ENCODE assay signal across 25 cellular contexts in genomic region chr14:92938890-92939671, GRCh38. TPM values are rescaled to one million over a fixed set of nuclear protein-coding genes. Genes with fewer than 3 reads are reported as not detected.
"Had no signal": no experiment of that assay in that cellular context is flagged by ENCODE, and none has a peak within 500 bp of the region (broad histone marks: within the 10 kb centered on the region; RNA-seq: fewer than 3 reads in every experiment).

No MANE protein-coding gene starts in this region.

- H3K27me3 Mint-ChIP-seq: activated CD4-positive, alpha-beta T cell treated with anti-CD3 and anti-CD28 coated beads for 36 hours; activated CD8-positive, alpha-beta T cell treated with anti-CD3 and anti-CD28 coated beads for 36 hours; brain had no signal

- H3K27ac ChIP-seq: adrenal gland had no signal

- H3K4me3 ChIP-seq: adrenal gland had no signal

- H3K36me3 ChIP-seq: adrenal gland had no signal

- H3K4me1 ChIP-seq: adrenal gland had no signal

- H3K4me1 Mint-ChIP-seq: activated CD4-positive, alpha-beta T cell treated with anti-CD3 and anti-CD28 coated beads for 36 hours; brain had no signal

- H3K4me3 Mint-ChIP-seq: activated CD4-positive, alpha-beta T cell treated with anti-CD3 and anti-CD28 coated beads for 36 hours; activated CD8-positive, alpha-beta T cell treated with anti-CD3 and anti-CD28 coated beads for 36 hours; activated naive CD4-positive, alpha-beta T cell treated with anti-CD3 and anti-CD28 coated beads for 36 hours; brain; T-helper 2 cell treated with Interferon-gamma antibody and Interleukin-4, amounts not matched to agents 5 μg/mL and 100 μg/mL, for 36 hours had no signal

- DNase-seq: activated CD4-positive, alpha-beta T cell treated with anti-CD3 and anti-CD28 coated beads for 36 hours; activated CD4-positive, alpha-beta T cell treated with anti-CD3 and anti-CD28 coated beads, Interleukin-2, amount 50 U/mL, for 1 hour; activated CD8-positive, alpha-beta T cell treated with anti-CD3 and anti-CD28 coated beads for 36 hours; activated gamma-delta T cell; activated naive CD4-positive, alpha-beta T cell treated with anti-CD3 and anti-CD28 coated beads for 36 hours; activated T-cell treated with anti-CD3 and anti-CD28 coated beads, Interleukin-2, amount 50 U/mL, for 1 hour; adrenal gland; cerebellar nuclear complex; Karpas-422; KBM-7; NCI-H1105; NCI-H1417 treated with DMSO at 0.1 percent for 48 hours; NCI-H2081; NCI-H2227 treated with DMSO at 0.1 percent for 48 hours; NCI-H446 treated with DMSO at 0.1 percent for 48 hours; NCI-H82; SIG-M5 had no signal

- H3K9me3 ChIP-seq: adrenal gland had no signal

- H3K27me3 ChIP-seq: adrenal gland had no signal

- H3K27ac Mint-ChIP-seq: activated CD4-positive, alpha-beta T cell treated with anti-CD3 and anti-CD28 coated beads for 36 hours; activated CD8-positive, alpha-beta T cell treated with anti-CD3 and anti-CD28 coated beads for 36 hours; activated naive CD4-positive, alpha-beta T cell treated with anti-CD3 and anti-CD28 coated beads for 36 hours; activated T-helper 2 cell treated with anti-CD3 and anti-CD28 coated beads, Interferon-gamma antibody, Interleukin-2, Interleukin-4, amounts not matched to agents 10 μg/mL and 5 μg/mL and 100 μg/mL, durations not matched to agents 14 hours and 24 hours and 36 hours; T-helper 2 cell treated with Interferon-gamma antibody and Interleukin-4, amounts not matched to agents 5 μg/mL and 100 μg/mL, for 36 hours had no signal

- H3K36me3 Mint-ChIP-seq: activated naive CD4-positive, alpha-beta T cell treated with anti-CD3 and anti-CD28 coated beads, Interleukin-2, amount 50 U/mL, for 72 hours; brain had no signal

- H3K9me3 Mint-ChIP-seq: activated CD8-positive, alpha-beta T cell treated with anti-CD3 and anti-CD28 coated beads for 36 hours; activated naive CD4-positive, alpha-beta T cell treated with anti-CD3 and anti-CD28 coated beads for 36 hours; activated naive CD4-positive, alpha-beta T cell treated with anti-CD3 and anti-CD28 coated beads, Interleukin-2, amount 50 U/mL, for 72 hours; activated T-helper 2 cell treated with anti-CD3 and anti-CD28 coated beads, Interferon-gamma antibody, Interleukin-2, Interleukin-4, amounts not matched to agents 10 μg/mL and 5 μg/mL and 100 μg/mL, durations not matched to agents 14 hours and 24 hours and 36 hours; brain; T-helper 2 cell treated with Interferon-gamma antibody and Interleukin-4, amounts not matched to agents 5 μg/mL and 100 μg/mL, for 36 hours had no signal

RNA-seq across cellular contexts. Expression of gene CHGA, which starts 16.1 kb away (rescaled TPM):
- total RNA-seq: activated CD4-positive, alpha-beta T cell treated with anti-CD3 and anti-CD28 coated beads for 36 hours; activated CD8-positive, alpha-beta memory T cell treated with anti-CD3 and anti-CD28 coated beads for 36 hours; activated CD8-positive, alpha-beta T cell treated with anti-CD3 and anti-CD28 coated beads for 36 hours; activated naive CD4-positive, alpha-beta T cell treated with anti-CD3 and anti-CD28 coated beads for 36 hours; activated naive CD4-positive, alpha-beta T cell treated with anti-CD3 and anti-CD28 coated beads, Interleukin-2, amount 50 U/mL, for 72 hours; activated T-helper 2 cell treated with anti-CD3 and anti-CD28 coated beads, Interferon-gamma antibody, Interleukin-2, Interleukin-4, amounts not matched to agents 10 μg/mL and 5 μg/mL and 100 μg/mL, durations not matched to agents 14 hours and 24 hours and 36 hours; bronchial epithelial cell; RPMI7951; T-helper 1 cell treated with Interleukin-12 subunit alpha and Interleukin-12 subunit beta and Interleukin-4 antibody, amounts not matched to agents 30 ng/mL and 1 ng/mL, for 36 hours had no signal
